Comparison of ENCODE assay signal across 15 cellular contexts in genomic region chr12:110694330-110694891, GRCh38. TPM values are rescaled to one million over a fixed set of nuclear protein-coding genes. Genes with fewer than 3 reads are reported as not detected.
DNase-seq lines count a peak whose midpoint lies in the region; ATAC-seq and TF ChIP-seq lines count a peak whose summit lies in the region.
"Had no signal": no experiment of that assay in that cellular context is flagged by ENCODE, and none has a peak within 500 bp of the region (broad histone marks: within the 10 kb centered on the region; RNA-seq: fewer than 3 reads in every experiment).

No MANE protein-coding gene starts in this region.

- 31 to 75% methylated on average over 9 to 12 of the region's 12 CpGs for WGBS in body of pancreas, 2 donors

- H3K9me3 ChIP-seq in body of pancreas (no peaks in the 10 kb centered on the region), tibial artery (no peaks in the 10 kb centered on the region)
- H3K9me3 ChIP-seq: SJSA1 had no signal

- DNase-seq in DMS 273 (lab: John Stamatoyannopoulos, UW; ENCODE audit: unreplicated experiment) (peak; percentile 19), DMS 273 treated with DMSO at 0.1 percent for 48 hours (lab: John Stamatoyannopoulos, UW) (no peak), body of pancreas (peak; percentile 17 to 60 (median 22)), midbrain (lab: John Stamatoyannopoulos, UW) (peak; percentile 50), tibial artery (peak; percentile 54 to 77), HEK293T (ENCODE audit: extremely low spot score) (no peak), OCI-M2 (lab: John Stamatoyannopoulos, UW; ENCODE audit: unreplicated experiment) (no peak)
- DNase-seq: activated naive CD4-positive, alpha-beta T cell treated with anti-CD3 and anti-CD28 coated beads, Interleukin-2, amount 10 ng/mL, durations not matched to agents 7 days and 5 days; foreskin melanocyte; mammary epithelial cell; NCI-H2171 had no signal

- POLR2A ChIA-PET in HEK293T (lab: Yijun Ruan, JAX) = no interaction called here

- CTCF ChIA-PET in HEK293T (lab: Yijun Ruan, JAX) = interaction anchor here (1.1 to 1.5 kb wide), 2 partner anchors 16 to 40 kb away, joined by 3 read pairs; no protein-coding TSS in a partner anchor

- peaks cover 16% of the 10 kb centered on the region for H3K4me1 ChIP-seq in body of pancreas
- H3K4me1 ChIP-seq in tibial artery = peaks cover 0 to 20% (median 6%) of the 10 kb centered on the region in 4 donors

- intact Hi-C loops in body of pancreas (cut with DNase I) (no loop called here), tibial artery (cut with DNase I; ENCODE audit: low total_unique reads) (no loop called here)

- no peaks in the 10 kb centered on the region for H3K27me3 ChIP-seq in body of pancreas
- H3K27me3 ChIP-seq in tibial artery = no peaks in the 10 kb centered on the region

- H3K36me3 ChIP-seq in body of pancreas (replicated peaks in 1 of 2; ENCODE audit: insufficient read depth in 1 of 2, low read depth in 2 of 2) = no peaks in the 10 kb centered on the region
- H3K36me3 ChIP-seq in tibial artery = no peaks in the 10 kb centered on the region
- H3K36me3 ChIP-seq: SJSA1 had no signal

- no peak for TF ChIP-seq CTCF in body of pancreas (IDR thresholded peaks at IDR 0.05)
- no peak for TF ChIP-seq CTCF in tibial artery (IDR thresholded peaks at IDR 0.05)

- H3K4me3 ChIP-seq in body of pancreas (no peak overlapping the region), tibial artery (no peak overlapping the region)
- H3K4me3 ChIP-seq: coronary artery, SJSA1 had no signal

- ATAC-seq in body of pancreas = no peak
- no peak for ATAC-seq in HG02885 (IDR thresholded peaks at IDR 0.05; ENCODE audit: poor library complexity, unreplicated experiment)

- H3K27ac ChIP-seq in body of pancreas (peak overlapping the region in 1 of 4 donors; percentile 54), tibial artery (no peak overlapping the region)
- H3K27ac ChIP-seq: 22Rv1, SJSA1 had no signal

- no peak for TF ChIP-seq POLR2A in body of pancreas (IDR thresholded peaks at IDR 0.05)

TF ChIP-seq in HEK293T, 16 proteins besides CTCF, POLR2A, EP300 and RAD21:
- no peak for TF ChIP-seq L3MBTL2 (conservative IDR thresholded peaks at IDR 0.05)
- TF ChIP-seq ARNT (IDR thresholded peaks at IDR 0.05) = no peak
- no peak for TF ChIP-seq LEF1 (IDR thresholded peaks at IDR 0.05; ENCODE audit: borderline replicate concordance)
- TF ChIP-seq PKNOX1 (IDR thresholded peaks at IDR 0.05) = no peak
- no peak for TF ChIP-seq BHLHE40 (IDR thresholded peaks at IDR 0.05; ENCODE audit: borderline replicate concordance)
- no peak for TF ChIP-seq TARDBP (IDR thresholded peaks at IDR 0.05)
- no peak for TF ChIP-seq FOXM1 (IDR thresholded peaks at IDR 0.05; ENCODE audit: borderline replicate concordance)
- no peak for TF ChIP-seq FOXK2 (IDR thresholded peaks at IDR 0.05)
- no peak for TF ChIP-seq ZNF384 (IDR thresholded peaks at IDR 0.05)
- no peak for TF ChIP-seq NFRKB (IDR thresholded peaks at IDR 0.05)
- no peak for TF ChIP-seq HDGF (IDR thresholded peaks at IDR 0.05; ENCODE audit: borderline replicate concordance)
- TF ChIP-seq SP1 (IDR thresholded peaks at IDR 0.05) = no peak
- no peak for TF ChIP-seq ELF4 (IDR thresholded peaks at IDR 0.05)
- no peak for TF ChIP-seq FOXA1 (IDR thresholded peaks at IDR 0.05)
- TF ChIP-seq CTBP1 (IDR thresholded peaks at IDR 0.05; ENCODE audit: borderline replicate concordance) = no peak
- TF ChIP-seq SUZ12 (IDR thresholded peaks at IDR 0.05) = no peak
TF ChIP-seq in HEK293T: peak in this region for 0.

RNA-seq across cellular contexts. Expression of gene HVCN1, which starts 5.5 kb away (rescaled TPM):
- total RNA-seq in body of pancreas = 1 to 10 TPM in 1 of 2 donors, under 1 TPM in 1; 0.66 to 1.3 TPM
- total RNA-seq: SJSA1 had no signal

RNA-seq across cellular contexts. Expression of gene PPP1CC, which starts 48.3 kb away (rescaled TPM):
- 10 to 100 TPM; 40.2 to 83.0 TPM for total RNA-seq in body of pancreas

Comparison
In these comparisons a context has a peak if more than half of its experiments do, and no peak if none do; other contexts are left out.
1. DNase-seq: peak in DMS 273 (single experiment), body of pancreas (4 of 4), midbrain (single experiment) and tibial artery (2 of 2); none in DMS 273 treated with DMSO at 0.1 percent for 48 hours (single experiment), HEK293T (single experiment) and OCI-M2 (single experiment).